Comparison of ENCODE assay signal across 15 cellular contexts in the genomic region with DNA sequence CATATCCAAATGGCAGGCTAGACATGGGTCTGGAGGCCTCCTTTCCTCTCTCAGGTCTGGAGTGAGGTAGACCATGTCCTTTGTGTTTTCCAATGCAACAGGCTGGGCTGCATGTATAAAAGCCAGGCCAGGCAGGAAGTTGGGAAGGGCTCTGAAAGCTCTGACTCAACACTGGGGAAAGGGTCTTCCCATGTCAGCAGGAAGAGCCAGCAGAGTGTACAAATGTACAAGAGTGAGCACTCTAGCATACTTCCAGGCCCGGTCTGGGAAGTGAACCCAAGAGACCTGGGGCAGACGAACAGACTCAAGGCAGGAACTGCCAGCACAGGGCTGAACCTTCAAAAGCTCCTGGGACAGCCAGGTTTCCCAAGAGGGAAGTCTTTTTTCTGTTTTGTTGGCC. TPM values are rescaled to one million over a fixed set of nuclear protein-coding genes. Genes with fewer than 3 reads are reported as not detected.
DNase-seq lines count a peak whose midpoint lies in the region; ATAC-seq, FAIRE-seq and TF ChIP-seq lines count a peak whose summit lies in the region.
"Had no signal": no experiment of that assay in that cellular context is flagged by ENCODE, and none has a peak within 500 bp of the region (broad histone marks: within the 10 kb centered on the region; RNA-seq: fewer than 3 reads in every experiment).

No MANE protein-coding gene starts in this region.

- H3K36me3 Mint-ChIP-seq in stimulated activated naive B cell treated with anti-CD40 and anti-IgM and Interleukin-4, amounts not matched to agents 10 μg/mL and 1 μg/mL and 100 μg/mL, for 72 hours: peaks cover 9 to 12% of the 10 kb centered on the region in 2 donors

- H2AFZ ChIP-seq in keratinocyte (ENCODE audit: control insufficient read depth, low read length): peak overlapping the region; percentile 15

- H3K27me3 ChIP-seq in heart right ventricle: no peaks in the 10 kb centered on the region
- H3K27me3 ChIP-seq in bronchial epithelial cell (ENCODE audit: control insufficient read depth, insufficient read depth, low read length): no peaks in the 10 kb centered on the region
- no peaks in the 10 kb centered on the region for H3K27me3 ChIP-seq in keratinocyte (ENCODE audit: control insufficient read depth, extremely low read depth, insufficient read depth, low read length)
- H3K27me3 ChIP-seq in tibial nerve: no peaks in the 10 kb centered on the region
- H3K27me3 ChIP-seq: dorsolateral prefrontal cortex, upper lobe of left lung had no signal

- dilution Hi-C loops in keratinocyte (cut with MboI; ENCODE audit: extremely low pct_ligation_motif_present, low sequenced_read_pairs): no loop called here

- H3K27ac Mint-ChIP-seq in stimulated activated naive B cell treated with anti-CD40 and anti-IgM and Interleukin-4, amounts not matched to agents 10 μg/mL and 1 μg/mL and 100 μg/mL, for 72 hours: peak overlapping the region; percentile 14

- H3K4me3 ChIP-seq in heart right ventricle: no peak overlapping the region
- no peak overlapping the region for H3K4me3 ChIP-seq in bronchial epithelial cell (ENCODE audit: low read depth, low read length)
- H3K4me3 ChIP-seq in keratinocyte (ENCODE audit: control insufficient read depth in 2 of 3, extremely low read depth in 1 of 3, insufficient read depth in 2 of 3, low read depth in 1 of 3, low read length in 3 of 3): no peak overlapping the region
- no peak overlapping the region for H3K4me3 ChIP-seq in tibial nerve
- H3K4me3 ChIP-seq: dorsolateral prefrontal cortex, upper lobe of left lung had no signal

- no peak overlapping the region for H3K9ac ChIP-seq in keratinocyte (ENCODE audit: control insufficient read depth, extremely low read depth, insufficient read depth, low read length)

- H3K36me3 ChIP-seq in heart right ventricle: peaks cover 0 to 12% (median 0%) of the 10 kb centered on the region in 9 donors
- no peaks in the 10 kb centered on the region for H3K36me3 ChIP-seq in bronchial epithelial cell (ENCODE audit: control insufficient read depth, insufficient read depth, low read length)
- peaks cover 1 to 10% of the 10 kb centered on the region in 2 experiments for H3K36me3 ChIP-seq in keratinocyte (ENCODE audit: control insufficient read depth in 2 of 2, extremely low read depth in 1 of 2, insufficient read depth in 2 of 2, low read length in 2 of 2)
- peaks cover 0 to 13% (median 0%) of the 10 kb centered on the region in 3 donors for H3K36me3 ChIP-seq in tibial nerve

- no peak for TF ChIP-seq POLR2A in tibial nerve (IDR thresholded peaks at IDR 0.05)

- TF ChIP-seq EP300 in tibial nerve (IDR thresholded peaks at IDR 0.05): no peak

- 34 to 41% methylated on average over 2 of the region's 2 CpGs for WGBS in heart right ventricle, 2 donors
- WGBS in tibial nerve, 2 donors: 45 to 49% methylated on average over 2 of the region's 2 CpGs

- H3K27me3 Mint-ChIP-seq in stimulated activated naive B cell treated with anti-CD40 and anti-IgM and Interleukin-4, amounts not matched to agents 10 μg/mL and 1 μg/mL and 100 μg/mL, for 72 hours: no peaks in the 10 kb centered on the region

- H3K79me2 ChIP-seq in keratinocyte (ENCODE audit: control insufficient read depth, insufficient read depth, low read length): peaks cover 32% of the 10 kb centered on the region

- intact Hi-C loops in heart right ventricle (cut with DNase I): loop anchor here (2.0 to 10.0 kb wide), 15 partner anchors 35 to 355 kb away; a partner anchor contains a TSS
- intact Hi-C loops in Right ventricle myocardium inferior (cut with DNase I): loop anchor here (2.0 to 5.0 kb wide), 4 partner anchors 37 to 215 kb away; a partner anchor contains a TSS

- no peak overlapping the region for H3K4me2 ChIP-seq in keratinocyte (ENCODE audit: control insufficient read depth, extremely low read depth, insufficient read depth, low read depth, low read length)

- peaks cover 24 to 38% of the 10 kb centered on the region in 2 donors for H3K4me1 Mint-ChIP-seq in stimulated activated naive B cell treated with anti-CD40 and anti-IgM and Interleukin-4, amounts not matched to agents 10 μg/mL and 1 μg/mL and 100 μg/mL, for 72 hours

- no peaks in the 10 kb centered on the region for H3K9me3 Mint-ChIP-seq in stimulated activated naive B cell treated with anti-CD40 and anti-IgM and Interleukin-4, amounts not matched to agents 10 μg/mL and 1 μg/mL and 100 μg/mL, for 72 hours

- H4K20me1 ChIP-seq in keratinocyte (ENCODE audit: control insufficient read depth, extremely low read depth, insufficient read depth, low read length): no peaks in the 10 kb centered on the region

- H3K9me1 ChIP-seq in keratinocyte (ENCODE audit: control insufficient read depth, extremely low read depth, insufficient read depth, low read length): no peaks in the 10 kb centered on the region

- no peak overlapping the region for H3K4me3 Mint-ChIP-seq in stimulated activated naive B cell treated with anti-CD40 and anti-IgM and Interleukin-4, amounts not matched to agents 10 μg/mL and 1 μg/mL and 100 μg/mL, for 72 hours

- DNase-seq in heart right ventricle: no peak
- no peak for DNase-seq in Right ventricle myocardium inferior (ENCODE audit: missing footprints)
- DNase-seq in bronchial epithelial cell (ENCODE audit: low read depth): peak; percentile 42
- DNase-seq in keratinocyte (ENCODE audit: low read depth, low spot score): no peak
- DNase-seq in stimulated activated naive B cell treated with anti-CD40 and anti-IgM and Interleukin-4, amounts not matched to agents 10 μg/mL and 1 μg/mL and 100 μg/mL, for 72 hours: no peak
- DNase-seq in tibial nerve (ENCODE audit: low spot score in 2 of 2): no peak
- DNase-seq: activated CD8-positive, alpha-beta memory T cell treated with anti-CD3 and anti-CD28 coated beads, Interleukin-2, amount 50 U/mL, for 4 hours; dorsolateral prefrontal cortex; head of caudate nucleus; NCI-H1694; NCI-H526; SIG-M5 had no signal

- H3K9me3 ChIP-seq in heart right ventricle (no peaks in the 10 kb centered on the region), keratinocyte (ENCODE audit: control insufficient read depth, low read depth, low read length) (no peaks in the 10 kb centered on the region), tibial nerve (no peaks in the 10 kb centered on the region)
- H3K9me3 ChIP-seq: upper lobe of left lung had no signal

- H3K4me1 ChIP-seq in heart right ventricle (peaks cover 0 to 52% (median 34%) of the 10 kb centered on the region in 9 donors), keratinocyte (ENCODE audit: control insufficient read depth, extremely low read depth, insufficient read depth, low read length) (peaks cover 16% of the 10 kb centered on the region), tibial nerve (peaks cover 0 to 8% (median under 1%) of the 10 kb centered on the region in 4 donors)

- H3K27ac ChIP-seq in heart right ventricle (peak overlapping the region in 9 of 10 donors; percentile 1 to 77 (median 56)), keratinocyte (ENCODE audit: control insufficient read depth, insufficient read depth, low read length) (peak overlapping the region; percentile 10), tibial nerve (peak overlapping the region in 1 of 4 donors; percentile 6)

- TF ChIP-seq CTCF in heart right ventricle (IDR thresholded peaks at IDR 0.05) (no peak), bronchial epithelial cell (IDR thresholded peaks at IDR 0.05; ENCODE audit: insufficient read depth, low read length, severe bottlenecking) (no peak), keratinocyte (optimal IDR thresholded peaks at IDR 0.05 in 1 of 3, IDR thresholded peaks at IDR 0.05 in 1 of 3, conservative IDR thresholded peaks at IDR 0.05 in 1 of 3; ENCODE audit: extremely low read depth in 1 of 3, insufficient read depth in 2 of 3, low read length in 3 of 3) (no peak), tibial nerve (IDR thresholded peaks at IDR 0.05) (no peak)

- FAIRE-seq in bronchial epithelial cell (lab: Jason Lieb, UNC) (no peak), keratinocyte (lab: Jason Lieb, UNC) (no peak)

- ATAC-seq in heart right ventricle (peak in 5 of 8 donors; percentile 10 to 58 (median 31)), Right ventricle myocardium inferior (no peak), GM21390 (IDR thresholded peaks at IDR 0.05; ENCODE audit: unreplicated experiment) (no peak), HG03378 (IDR thresholded peaks at IDR 0.05; ENCODE audit: unreplicated experiment) (no peak)
- no peak for ATAC-seq in stimulated activated naive B cell treated with anti-CD40 and anti-IgM and Interleukin-4, amounts not matched to agents 10 μg/mL and 1 μg/mL and 100 μg/mL, for 72 hours (replicated peaks)

RNA-seq across cellular contexts. Expression of a gene that starts 7.0 kb away (rescaled TPM):
- total RNA-seq in heart right ventricle (10 to 100 TPM; 32.6 to 43.5 (median 37.4) TPM), Right ventricle myocardium inferior (34.9 TPM), bronchial epithelial cell (11.3 and 11.5 TPM in 2 replicates), tibial nerve (10 to 100 TPM; 24.0 to 43.7 (median 35.5) TPM)
- polyA plus RNA-seq in heart right ventricle (10 to 100 TPM; 21.5 to 55.8 TPM), keratinocyte (22.4 to 24.4 TPM (median 23.6 TPM) in 3 replicates)
- 11.5 TPM for polyA plus RNA-seq in keratinocyte (2011; ENCODE audit: low read depth)
- polyA plus RNA-seq in keratinocyte (2011; cell fraction: cytosol; rRNA removed): 15.8 and 21.5 TPM in 2 replicates
- polyA plus RNA-seq in keratinocyte (2011; cell fraction: nucleus; rRNA removed): 19.7 and 27.0 TPM in 2 replicates
- polyA plus RNA-seq in keratinocyte (2012; ENCODE audit: low replicate concordance): 15.7 and 26.6 TPM in 2 replicates
- 16.0 to 23.8 TPM (median 19.1 TPM) in 3 replicates for polyA minus RNA-seq in keratinocyte
- 23.6 TPM for polyA minus RNA-seq in keratinocyte (2011; cell fraction: cytosol; rRNA and poly(A)+ RNA removed)
- polyA minus RNA-seq in keratinocyte (2011; cell fraction: nucleus; rRNA and poly(A)+ RNA removed): 17.2 and 19.8 TPM in 2 replicates

RNA-seq across cellular contexts. Expression of a gene that starts 7.3 kb away (rescaled TPM):
- total RNA-seq in heart right ventricle (10 to 100 TPM; 14.6 to 23.7 (median 17.3) TPM), Right ventricle myocardium inferior (20.1 TPM), bronchial epithelial cell (5.3 and 6.5 TPM in 2 replicates), tibial nerve (10 to 100 TPM; 13.2 to 19.4 (median 16.0) TPM)
- polyA plus RNA-seq in heart right ventricle (1 to 10 TPM; 7.0 to 9.5 TPM), keratinocyte (15.2 to 17.6 TPM (median 16.8 TPM) in 3 replicates)
- 8.0 TPM for polyA plus RNA-seq in keratinocyte (2011; ENCODE audit: low read depth)
- 20.4 and 25.7 TPM in 2 replicates for polyA plus RNA-seq in keratinocyte (2011; cell fraction: cytosol; rRNA removed)
- polyA plus RNA-seq in keratinocyte (2011; cell fraction: nucleus; rRNA removed): 16.5 and 18.8 TPM in 2 replicates
- 15.7 and 20.5 TPM in 2 replicates for polyA plus RNA-seq in keratinocyte (2012; ENCODE audit: low replicate concordance)
- polyA minus RNA-seq in keratinocyte: 20.8 to 29.4 TPM (median 24.1 TPM) in 3 replicates
- 18.4 TPM for polyA minus RNA-seq in keratinocyte (2011; cell fraction: cytosol; rRNA and poly(A)+ RNA removed)
- polyA minus RNA-seq in keratinocyte (2011; cell fraction: nucleus; rRNA and poly(A)+ RNA removed): 7.8 and 14.3 TPM in 2 replicates

RNA-seq across cellular contexts. Expression of a gene that starts 55.8 kb away (rescaled TPM):
- total RNA-seq in heart right ventricle (10 to 100 TPM; 18.1 to 23.3 (median 20.9) TPM), Right ventricle myocardium inferior (18.8 TPM), bronchial epithelial cell (20.7 and 23.7 TPM in 2 replicates), tibial nerve (10 to 100 TPM; 29.5 to 55.1 (median 43.3) TPM)
- polyA plus RNA-seq in heart right ventricle (10 to 100 TPM; 28.4 to 44.3 TPM), keratinocyte (33.3 to 49.2 TPM (median 36.4 TPM) in 3 replicates)
- polyA plus RNA-seq in keratinocyte (2011; ENCODE audit: low read depth): 24.8 TPM
- 27.7 and 40.4 TPM in 2 replicates for polyA plus RNA-seq in keratinocyte (2011; cell fraction: cytosol; rRNA removed)
- 53.0 and 61.9 TPM in 2 replicates for polyA plus RNA-seq in keratinocyte (2011; cell fraction: nucleus; rRNA removed)
- polyA plus RNA-seq in keratinocyte (2012; ENCODE audit: low replicate concordance): 20.5 and 41.5 TPM in 2 replicates
- 37.7 to 57.3 TPM (median 39.7 TPM) in 3 replicates for polyA minus RNA-seq in keratinocyte
- polyA minus RNA-seq in keratinocyte (2011; cell fraction: cytosol; rRNA and poly(A)+ RNA removed): 26.7 TPM
- polyA minus RNA-seq in keratinocyte (2011; cell fraction: nucleus; rRNA and poly(A)+ RNA removed): 33.6 and 34.4 TPM in 2 replicates

RNA-seq across cellular contexts. Expression of a gene that starts 59.3 kb away (rescaled TPM):
- total RNA-seq in heart right ventricle (1 to 10 TPM; 1.1 to 2.6 (median 2.0) TPM), Right ventricle myocardium inferior (1.6 TPM), bronchial epithelial cell (under 0.01 and 0.13 TPM in 2 replicates), tibial nerve (1 to 10 TPM; 4.3 to 8.6 (median 6.0) TPM)
- polyA plus RNA-seq in heart right ventricle (1 to 10 TPM in 1 of 2 donors, under 1 TPM in 1; 0.55 to 3.0 TPM), keratinocyte (0.42 to 0.80 TPM (median 0.69 TPM) in 3 replicates)
- polyA plus RNA-seq in keratinocyte (2011; ENCODE audit: low read depth): not detected
- 0.13 and 0.19 TPM in 2 replicates for polyA plus RNA-seq in keratinocyte (2011; cell fraction: cytosol; rRNA removed)
- polyA plus RNA-seq in keratinocyte (2011; cell fraction: nucleus; rRNA removed): 0.98 and 1.1 TPM in 2 replicates
- 0.93 and 1.7 TPM in 2 replicates for polyA plus RNA-seq in keratinocyte (2012; ENCODE audit: low replicate concordance)
- polyA minus RNA-seq in keratinocyte: 0.74 to 1.9 TPM (median 1.5 TPM) in 3 replicates
- polyA minus RNA-seq in keratinocyte (2011; cell fraction: cytosol; rRNA and poly(A)+ RNA removed): not detected
- polyA minus RNA-seq in keratinocyte (2011; cell fraction: nucleus; rRNA and poly(A)+ RNA removed): 0.32 and 0.47 TPM in 2 replicates

RNA-seq across cellular contexts. Expression of a gene that starts 59.8 kb away (rescaled TPM):
- total RNA-seq in heart right ventricle: 100 to 1,000 TPM; 174 to 331 (median 290) TPM
- polyA plus RNA-seq in heart right ventricle: 100 to 1,000 TPM in 1 of 2 donors, 10 to 100 TPM in 1; 46.4 to 114 TPM
- total RNA-seq in Right ventricle myocardium inferior: 246 TPM
- total RNA-seq in bronchial epithelial cell: 12.4 and 17.8 TPM in 2 replicates
- 36.3 to 54.0 TPM (median 39.5 TPM) in 3 replicates for polyA plus RNA-seq in keratinocyte
- polyA plus RNA-seq in keratinocyte (2011; ENCODE audit: low read depth): 35.8 TPM
- 34.8 and 46.4 TPM in 2 replicates for polyA plus RNA-seq in keratinocyte (2011; cell fraction: cytosol; rRNA removed)
- polyA plus RNA-seq in keratinocyte (2011; cell fraction: nucleus; rRNA removed): 102 and 124 TPM in 2 replicates
- polyA plus RNA-seq in keratinocyte (2012; ENCODE audit: low replicate concordance): 36.3 and 51.4 TPM in 2 replicates
- 58.4 to 133 TPM (median 75.2 TPM) in 3 replicates for polyA minus RNA-seq in keratinocyte
- 45.7 TPM for polyA minus RNA-seq in keratinocyte (2011; cell fraction: cytosol; rRNA and poly(A)+ RNA removed)
- polyA minus RNA-seq in keratinocyte (2011; cell fraction: nucleus; rRNA and poly(A)+ RNA removed): 76.4 and 115 TPM in 2 replicates
- total RNA-seq in tibial nerve: 100 to 1,000 TPM in 1 of 4 donors, 10 to 100 TPM in 3; 83.4 to 109 (median 96.8) TPM

Comparison
In these comparisons a context has a peak if more than half of its experiments do, and no peak if none do; other contexts are left out.
1. ATAC-seq: peak in heart right ventricle (5 of 8); none in Right ventricle myocardium inferior (single experiment), stimulated activated naive B cell treated with anti-CD40 and anti-IgM and Interleukin-4, amounts not matched to agents 10 μg/mL and 1 μg/mL and 100 μg/mL, for 72 hours (0 of 2), GM21390 (single experiment) and HG03378 (single experiment).